8 cellular contexts compared by ENCODE assay signal in genomic region chr9:130054428-130054786, GRCh38. TPM values are rescaled to one million over a fixed set of nuclear protein-coding genes. Genes with fewer than 3 reads are reported as not detected.
DNase-seq lines count a peak whose midpoint lies in the region; ATAC-seq, FAIRE-seq and TF ChIP-seq lines count a peak whose summit lies in the region.

No MANE protein-coding gene starts in this region.

- no peaks in the 10 kb centered on the region for H3K27me3 Mint-ChIP-seq in activated T-cell treated with anti-CD3 and anti-CD28 coated beads, Interleukin-2, amount 50 U/mL, for 24 hours
- no peaks in the 10 kb centered on the region for H3K27me3 Mint-ChIP-seq in type B pancreatic cell

- no peaks in the 10 kb centered on the region for H3K9me3 ChIP-seq in K562 (replicated peaks; ENCODE audit: control insufficient read depth, insufficient read depth, low read depth, low read length)
- no peaks in the 10 kb centered on the region for H3K9me3 ChIP-seq in right lobe of liver

- H3K79me2 ChIP-seq in K562 (ENCODE audit: control insufficient read depth, insufficient read depth, low read length): peaks cover 48% of the 10 kb centered on the region

- no peak for TF ChIP-seq EP300 in K562 (IDR thresholded peaks at IDR 0.05; ENCODE audit: low read length)

- TF ChIP-seq RAD21 in K562 (CRISPR knock-in tag; conservative IDR thresholded peaks at IDR 0.05 in 1 of 2, IDR thresholded peaks at IDR 0.05 in 1 of 2): no peak

- peaks cover 4% of the 10 kb centered on the region for H3K9me1 ChIP-seq in K562 (ENCODE audit: control insufficient read depth, insufficient read depth, low read length)

- H3K27me3 ChIP-seq in K562 (ENCODE audit: control insufficient read depth in 2 of 2, insufficient read depth in 2 of 2, low read length in 2 of 2) (no peaks in the 10 kb centered on the region), right lobe of liver (no peaks in the 10 kb centered on the region)

- in situ Hi-C loops in K562 (cut with MboI): no loop called here

- DNase-seq in activated T-cell treated with anti-CD3 and anti-CD28 coated beads, Interleukin-2, amount 50 U/mL, for 24 hours: no peak
- DNase-seq in activated T-cell treated with anti-CD3 and anti-CD28 coated beads for 4 hours (no peak), K562 (ENCODE audit: extremely low read depth in 1 of 4, low spot score in 3 of 4) (peak in 1 of 4 experiments; percentile 10), right lobe of liver (no peak), type B pancreatic cell (ENCODE audit: extremely low spot score, unreplicated experiment) (no peak), pons (ENCODE audit: low spot score) (no peak), NCI-H1436 (lab: John Stamatoyannopoulos, UW) (no peak)

- H3K27ac ChIP-seq in K562 (ENCODE audit: extremely low read depth, low read depth, low read length): peak overlapping the region; percentile 86
- peak overlapping the region; percentile 64 to 76 (median 67) for H3K27ac ChIP-seq in right lobe of liver

- H3K4me3 ChIP-seq in K562 (peak overlapping the region; percentile 99), right lobe of liver (peak overlapping the region; percentile 89 to 97 (median 94))

- H3K27ac Mint-ChIP-seq in activated T-cell treated with anti-CD3 and anti-CD28 coated beads, Interleukin-2, amount 50 U/mL, for 24 hours: peak overlapping the region; percentile 94
- H3K27ac Mint-ChIP-seq in type B pancreatic cell: peak overlapping the region; percentile 99

- peaks cover 39% of the 10 kb centered on the region for H3K36me3 Mint-ChIP-seq in activated T-cell treated with anti-CD3 and anti-CD28 coated beads, Interleukin-2, amount 50 U/mL, for 24 hours (ENCODE audit: low read depth)
- H3K36me3 Mint-ChIP-seq in type B pancreatic cell: peaks cover 7% of the 10 kb centered on the region

- WGBS in K562 (ENCODE audit: insufficient coverage, low coverage, missing lambda C conversion rate): 2% methylated on average over 9 of the region's 10 CpGs
- WGBS in right lobe of liver (ENCODE audit: insufficient coverage, low coverage, low lambda C conversion rate, missing lambda C conversion rate): 0% methylated on average over 10 of the region's 10 CpGs

- CTCF ChIA-PET in K562 (lab: Yijun Ruan, JAX; ENCODE audit: low intra/inter-chr PET ratio): no interaction called here

- peaks cover 11 to 28% of the 10 kb centered on the region in 2 experiments; a peak in 4 of 5 replicates for H3K4me1 ChIP-seq in K562 (replicated peaks in 1 of 2; ENCODE audit: control insufficient read depth in 2 of 2, insufficient read depth in 2 of 2, low read length in 2 of 2)
- H3K4me1 ChIP-seq in right lobe of liver: peaks cover 0 to 17% (median 6%) of the 10 kb centered on the region in 4 donors

- ATAC-seq in K562 (no peak), right lobe of liver (peak in 2 of 4 donors; percentile 9 to 21), GM21576 (IDR thresholded peaks at IDR 0.05; ENCODE audit: unreplicated experiment) (no peak)

- H3K4me2 ChIP-seq in K562 (ENCODE audit: insufficient read depth, low read length): peak overlapping the region; percentile 84

- TF ChIP-seq POLR2A in K562 (conservative IDR thresholded peaks at IDR 0.05): no peak
- TF ChIP-seq POLR2A in right lobe of liver (IDR thresholded peaks at IDR 0.05): no peak

- POLR2A ChIA-PET in K562 (lab: Yijun Ruan, JAX): interaction anchor here (1.8 kb wide), 1 partner anchor 167 kb away, joined by 9 read pairs; no protein-coding TSS in a partner anchor

- H3K9ac ChIP-seq in K562 (ENCODE audit: insufficient read depth in 1 of 2, low read depth in 2 of 2, low read length in 2 of 2): peak overlapping the region; percentile 91 to 95

- BruUV-seq in K562 (replicated peaks; lab: Mats Ljungman, UMichigan): TSS peak; percentile 68

- peaks cover 42% of the 10 kb centered on the region for H3K4me1 Mint-ChIP-seq in activated T-cell treated with anti-CD3 and anti-CD28 coated beads, Interleukin-2, amount 50 U/mL, for 24 hours (ENCODE audit: low read depth)
- H3K4me1 Mint-ChIP-seq in type B pancreatic cell (ENCODE audit: unreplicated experiment): peaks cover 16% of the 10 kb centered on the region

- FAIRE-seq in K562 (lab: Jason Lieb, UNC): no peak

- peak overlapping the region; percentile 95 for H3K4me3 Mint-ChIP-seq in activated T-cell treated with anti-CD3 and anti-CD28 coated beads, Interleukin-2, amount 50 U/mL, for 24 hours
- peak overlapping the region; percentile 99 for H3K4me3 Mint-ChIP-seq in type B pancreatic cell

- no peak for TF ChIP-seq CTCF in K562 (IDR thresholded peaks at IDR 0.05 in 2 of 3, conservative IDR thresholded peaks at IDR 0.05 in 1 of 3; ENCODE audit: insufficient read depth in 2 of 3, low read depth in 1 of 3, low read length in 3 of 3)
- no peak for TF ChIP-seq CTCF in right lobe of liver (IDR thresholded peaks at IDR 0.05)
- no peak for TF ChIP-seq CTCF in type B pancreatic cell (conservative IDR thresholded peaks at IDR 0.05)

- H2AFZ ChIP-seq in K562 (ENCODE audit: low read depth, low read length): peak overlapping the region; percentile 96

- intact Hi-C loops in K562 (cut with micrococcal nuclease): loop anchor here (5.0 kb wide), 2 partner anchors 43 to 167 kb away; no protein-coding TSS in a partner anchor
- intact Hi-C loops in right lobe of liver (cut with DNase I): no loop called here

- H3K36me3 ChIP-seq in K562 (ENCODE audit: control insufficient read depth, insufficient read depth, low read length): peaks cover 9% of the 10 kb centered on the region; the same call in 2 of the 3 replicates
- H3K36me3 ChIP-seq in right lobe of liver: no peaks in the 10 kb centered on the region

- H4K20me1 ChIP-seq in K562 (replicated peaks; ENCODE audit: control insufficient read depth, insufficient read depth, low read length): no peaks in the 10 kb centered on the region; the same call in 1 of the 2 replicates

- no peaks in the 10 kb centered on the region for H3K9me3 Mint-ChIP-seq in activated T-cell treated with anti-CD3 and anti-CD28 coated beads, Interleukin-2, amount 50 U/mL, for 24 hours
- H3K9me3 Mint-ChIP-seq in type B pancreatic cell: no peaks in the 10 kb centered on the region

TF ChIP-seq in K562, 482 proteins besides CTCF, POLR2A, EP300 and RAD21 (continues in another document):
- TF ChIP-seq HMGXB4 (CRISPR knock-in tag; IDR thresholded peaks at IDR 0.05): no peak
- TF ChIP-seq SREBF2 (CRISPR knock-in tag; IDR thresholded peaks at IDR 0.05): no peak

RNA-seq across cellular contexts. Expression of gene GPR107, which starts 0.7 kb away (rescaled TPM):
- 92.0 and 106 TPM in 2 replicates for total RNA-seq in K562 (2011; cell fraction: chromatin; rRNA removed; ENCODE audit: low replicate concordance)
- 120 and 136 TPM in 2 replicates for total RNA-seq in K562 (2011; cell fraction: nucleolus; rRNA removed)
- 83.9 and 108 TPM in 2 replicates for total RNA-seq in K562 (2011; cell fraction: nucleoplasm; rRNA removed)
- total RNA-seq in K562 (2014; rRNA removed) (9.2 and 10.0 TPM in 2 replicates), K562 (2014; rRNA removed; fragmentation: Illumina TruSeq; extraction: Trizol) (12.4 and 14.5 TPM in 2 replicates), K562 (2015; rRNA removed; fragmentation: Illumina TruSeq; extraction: Trizol) (13.5 and 14.6 TPM in 2 replicates), K562 (2021) (20.3 and 21.8 TPM in 2 replicates), right lobe of liver (10 to 100 TPM; 12.6 to 18.2 (median 14.5) TPM), type B pancreatic cell (ENCODE audit: low replicate concordance) (43.6 and 51.6 TPM in 2 replicates)
- polyA plus RNA-seq in K562 (2011; rRNA removed) (28.2 and 34.6 TPM in 2 replicates), K562 (2014; fragmentation: Illumina TruSeq; extraction: Trizol) (19.5 and 27.8 TPM in 2 replicates), K562 (2014; fragmentation: Nextera tagmentation; extraction: Ambion mirVana) (1 to 10 TPM; 3.2 to 3.5 TPM), K562 (2014; rRNA removed) (13.7 and 14.4 TPM in 2 replicates)
- polyA plus RNA-seq in K562 (2011; cell fraction: cytosol; rRNA removed): 9.8 and 15.6 TPM in 2 replicates
- polyA plus RNA-seq in K562 (2011; cell fraction: nucleus; rRNA removed): 23.2 and 28.9 TPM in 2 replicates
- polyA plus RNA-seq in K562 (2012): 17.3 and 22.6 TPM in 2 replicates
- polyA minus RNA-seq in K562 (2011; rRNA and poly(A)+ RNA removed): 29.5 and 33.6 TPM in 2 replicates
- polyA minus RNA-seq in K562 (2011; cell fraction: cytosol; rRNA and poly(A)+ RNA removed): 13.0 and 13.7 TPM in 2 replicates
- polyA minus RNA-seq in K562 (2011; cell fraction: nucleus; rRNA and poly(A)+ RNA removed): 12.8 and 25.0 TPM in 2 replicates

RNA-seq across cellular contexts. Expression of gene FNBP1, which starts 11.4 kb away (rescaled TPM):
- total RNA-seq in K562 (2011; cell fraction: chromatin; rRNA removed; ENCODE audit: low replicate concordance): 24.0 and 44.9 TPM in 2 replicates
- 8.5 and 10.9 TPM in 2 replicates for total RNA-seq in K562 (2011; cell fraction: nucleolus; rRNA removed)
- total RNA-seq in K562 (2011; cell fraction: nucleoplasm; rRNA removed): 10.9 and 12.6 TPM in 2 replicates
- 8.2 and 8.4 TPM in 2 replicates for total RNA-seq in K562 (2014; rRNA removed)
- 6.9 and 13.2 TPM in 2 replicates for total RNA-seq in K562 (2014; rRNA removed; fragmentation: Illumina TruSeq; extraction: Trizol)
- total RNA-seq in K562 (2015; rRNA removed; fragmentation: Illumina TruSeq; extraction: Trizol): 13.5 and 14.9 TPM in 2 replicates
- total RNA-seq in K562 (2021): 8.5 and 10.7 TPM in 2 replicates
- 7.2 and 7.6 TPM in 2 replicates for polyA plus RNA-seq in K562 (2011; rRNA removed)
- 2.2 and 4.2 TPM in 2 replicates for polyA plus RNA-seq in K562 (2011; cell fraction: cytosol; rRNA removed)
- 5.8 and 7.6 TPM in 2 replicates for polyA plus RNA-seq in K562 (2011; cell fraction: nucleus; rRNA removed)
- 8.7 and 10.5 TPM in 2 replicates for polyA plus RNA-seq in K562 (2012)
- 6.1 TPM in 2 replicates for polyA plus RNA-seq in K562 (2014; fragmentation: Illumina TruSeq; extraction: Trizol)
- polyA plus RNA-seq in K562 (2014; fragmentation: Nextera tagmentation; extraction: Ambion mirVana): 1 to 10 TPM; 1.8 to 2.2 TPM
- polyA plus RNA-seq in K562 (2014; rRNA removed): 5.4 and 8.0 TPM in 2 replicates
- 33.5 and 42.5 TPM in 2 replicates for polyA minus RNA-seq in K562 (2011; rRNA and poly(A)+ RNA removed)
- polyA minus RNA-seq in K562 (2011; cell fraction: cytosol; rRNA and poly(A)+ RNA removed): 7.9 and 8.7 TPM in 2 replicates
- 3.4 and 8.0 TPM in 2 replicates for polyA minus RNA-seq in K562 (2011; cell fraction: nucleus; rRNA and poly(A)+ RNA removed)
- total RNA-seq in right lobe of liver: 10 to 100 TPM; 11.7 to 27.1 (median 15.9) TPM
- total RNA-seq in type B pancreatic cell (ENCODE audit: low replicate concordance): 38.6 and 54.1 TPM in 2 replicates
